Comparison of ENCODE assay signal across 8 cellular contexts in the genomic region with DNA sequence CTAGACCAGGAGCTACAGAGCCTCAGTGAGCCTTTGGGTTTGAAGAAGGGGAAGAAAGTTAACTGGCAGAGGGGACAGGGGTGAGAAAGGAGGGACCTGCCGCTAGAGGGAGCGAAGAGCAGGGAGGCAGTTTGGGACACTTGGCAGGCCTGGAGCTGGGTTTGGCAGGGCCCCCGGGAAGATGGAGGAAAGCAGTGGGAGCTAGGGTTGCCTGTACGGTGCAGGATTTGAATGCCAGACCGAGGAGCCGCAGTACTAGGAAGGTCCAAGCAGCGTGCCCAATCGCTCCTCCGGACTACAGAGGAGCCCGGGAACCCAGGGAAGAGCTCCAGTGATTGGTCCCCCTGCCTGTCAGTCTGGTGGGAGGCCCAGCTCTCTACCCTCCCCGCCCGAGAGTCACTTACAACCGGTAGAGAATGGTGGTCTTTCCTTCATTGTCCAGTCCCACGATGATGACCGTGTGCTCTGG. TPM values are rescaled to one million over a fixed set of nuclear protein-coding genes. Genes with fewer than 3 reads are reported as not detected.
DNase-seq lines count a peak whose midpoint lies in the region; ATAC-seq and TF ChIP-seq lines count a peak whose summit lies in the region.

No MANE protein-coding gene starts in this region.

- H3K4me1 ChIP-seq in PC-9 (replicated peaks; ENCODE audit: insufficient read depth) (0 out of 2 replicates have a peak, but pooled peaks cover 4% of the 10 kb centered on the region), fibroblast of lung (ENCODE audit: control insufficient read depth, extremely low read depth, insufficient read depth, low read length) (no peaks in the 10 kb centered on the region)

- ATAC-seq in HG03521 (IDR thresholded peaks at IDR 0.05; ENCODE audit: unreplicated experiment) (peak; percentile 74), naive B cell (ENCODE audit: low read depth in 2 of 2) (peak; percentile 84 to 86)
- ATAC-seq in activated T-cell treated with anti-CD3 and anti-CD28 coated beads, Interleukin-2, amount 50 U/mL, for 4 hours: peak; percentile 98 to 99

- CTCF ChIA-PET in PC-9 (lab: Charles Lee): interaction anchor here (0.6 to 1.9 kb wide), 9 partner anchors 10 to 394 kb away, joined by 3 to 9 read pairs (median 5); partner anchors contain the start of genes PLXDC1 and RPL19

- H3K36me3 ChIP-seq in PC-9 (ENCODE audit: low read depth) (no peaks in the 10 kb centered on the region), fibroblast of lung (ENCODE audit: control insufficient read depth, insufficient read depth, low read length) (no peaks in the 10 kb centered on the region)

- H3K27me3 Mint-ChIP-seq in activated T-cell treated with anti-CD3 and anti-CD28 coated beads, Interleukin-2, amount 50 U/mL, for 4 hours (ENCODE audit: low read depth): peaks cover 20% of the 10 kb centered on the region
- peaks cover 22 to 41% (median 36%) of the 10 kb centered on the region in 3 donors for H3K27me3 Mint-ChIP-seq in naive B cell

- H3K9me2 ChIP-seq in PC-9 (ENCODE audit: insufficient read depth): no peaks in the 10 kb centered on the region

- H3K9ac ChIP-seq in fibroblast of lung (ENCODE audit: insufficient read depth, low read length): no peak overlapping the region

- TF ChIP-seq CTCF in PC-9 (conservative IDR thresholded peaks at IDR 0.05): peak; percentile 84
- TF ChIP-seq CTCF in fibroblast of lung (conservative IDR thresholded peaks at IDR 0.05 in 1 of 2, IDR thresholded peaks at IDR 0.05 in 1 of 2; ENCODE audit: low read depth in 1 of 2, low read length in 2 of 2): peak; percentile 87 to 92

- H2AFZ ChIP-seq in PC-9 (no peak overlapping the region), fibroblast of lung (ENCODE audit: low read length) (peak overlapping the region; percentile 58)

- no peaks in the 10 kb centered on the region for H3K9me3 Mint-ChIP-seq in activated T-cell treated with anti-CD3 and anti-CD28 coated beads, Interleukin-2, amount 50 U/mL, for 4 hours
- H3K9me3 Mint-ChIP-seq in naive B cell: peaks cover 0 to 10% (median 2%) of the 10 kb centered on the region in 7 donors

- intact Hi-C loops in PC-9 (cut with micrococcal nuclease; ENCODE audit: unreplicated experiment): no loop called here

- H3K4me3 Mint-ChIP-seq in activated T-cell treated with anti-CD3 and anti-CD28 coated beads, Interleukin-2, amount 50 U/mL, for 4 hours: peak overlapping the region; percentile 84
- peak overlapping the region; percentile 87 to 96 (median 92) for H3K4me3 Mint-ChIP-seq in naive B cell

- H3F3A ChIP-seq in PC-9 (ENCODE audit: insufficient read depth, low read depth): peaks cover 8% of the 10 kb centered on the region; the same call in 1 of the 2 replicates

- peak overlapping the region in 4 of 6 donors; percentile 3 to 70 (median 11) for H3K27ac Mint-ChIP-seq in naive B cell

- H3K79me2 ChIP-seq in PC-9 (ENCODE audit: low read depth) (no peaks in the 10 kb centered on the region), fibroblast of lung (ENCODE audit: control insufficient read depth, insufficient read depth, low read length) (no peaks in the 10 kb centered on the region)

- DNase-seq in NCI-H2196 (lab: John Stamatoyannopoulos, UW; ENCODE audit: unreplicated experiment) (peak; percentile 28), NCI-H2196 treated with DMSO at 0.1 percent for 48 hours (lab: John Stamatoyannopoulos, UW; ENCODE audit: unreplicated experiment) (no peak), PC-9 (peak in 1 of 2 experiments; percentile 67), fibroblast of lung (ENCODE audit: low read depth in 2 of 2) (peak; percentile 94), naive B cell (peak; percentile 73)
- peak; percentile 66 for DNase-seq in activated T-cell treated with anti-CD3 and anti-CD28 coated beads, Interleukin-2, amount 50 U/mL, for 4 hours
- peak; percentile 52 to 71 for DNase-seq in stimulated activated CD8-positive, alpha-beta memory T cell treated with anti-CD3 and anti-CD28 coated beads, Interleukin-7, amount 100 ng/mL, for 4 hours (ENCODE audit: low read depth in 2 of 2)

- H3K9me3 ChIP-seq in PC-9 (ENCODE audit: insufficient read depth, low read depth) (no peaks in the 10 kb centered on the region), fibroblast of lung (ENCODE audit: control insufficient read depth, insufficient read depth, low read depth, low read length) (no peaks in the 10 kb centered on the region)

- H3K27ac ChIP-seq in PC-9: no peak overlapping the region
- no peak overlapping the region for H3K27ac ChIP-seq in fibroblast of lung (ENCODE audit: insufficient read depth, low read length)

- peaks cover 18% of the 10 kb centered on the region for H3K4me1 Mint-ChIP-seq in activated T-cell treated with anti-CD3 and anti-CD28 coated beads, Interleukin-2, amount 50 U/mL, for 4 hours (ENCODE audit: low read depth)
- H3K4me1 Mint-ChIP-seq in naive B cell: peaks cover 25 to 30% (median 29%) of the 10 kb centered on the region in 3 donors

- H3K27me3 ChIP-seq in PC-9 (ENCODE audit: insufficient read depth, low read depth): peaks cover 8% of the 10 kb centered on the region; the same call in 1 of the 2 replicates
- peaks cover 14% of the 10 kb centered on the region for H3K27me3 ChIP-seq in fibroblast of lung (ENCODE audit: control insufficient read depth, insufficient read depth, low read length)

- no peaks in the 10 kb centered on the region for H3K36me3 Mint-ChIP-seq in activated T-cell treated with anti-CD3 and anti-CD28 coated beads, Interleukin-2, amount 50 U/mL, for 4 hours (ENCODE audit: insufficient read depth)
- no peaks in the 10 kb centered on the region for H3K36me3 Mint-ChIP-seq in naive B cell

- POLR2A ChIA-PET in PC-9 (lab: Charles Lee; ENCODE audit: unreplicated experiment): interaction anchor here (0.8 kb wide), 2 partner anchors 13 to 241 kb away, joined by 3 to 7 read pairs; partner anchors contain the start of gene PLXDC1

- H3K4me3 ChIP-seq in PC-9: no peak overlapping the region
- peak overlapping the region; percentile 18 to 62 (median 43) for H3K4me3 ChIP-seq in fibroblast of lung (replicated peaks in 1 of 4; ENCODE audit: control extremely low read depth in 1 of 4, insufficient read depth in 1 of 4, low read depth in 3 of 4, low read length in 4 of 4)

- H4K20me1 ChIP-seq in PC-9 (ENCODE audit: insufficient read depth) (no peaks in the 10 kb centered on the region), fibroblast of lung (ENCODE audit: control insufficient read depth, extremely low read depth, insufficient read depth, low read length) (no peaks in the 10 kb centered on the region)

- peak overlapping the region; percentile 61 for H3K4me2 ChIP-seq in PC-9
- peak overlapping the region; percentile 84 for H3K4me2 ChIP-seq in fibroblast of lung (ENCODE audit: extremely low read depth, insufficient read depth, low read length)

- no TSS peak for BruUV-seq in PC-9 (replicated peaks; lab: Mats Ljungman, UMichigan)

RNA-seq across cellular contexts. Expression of gene ARL5C, which starts 1.3 kb away (rescaled TPM):
- total RNA-seq in PC-9 (2021) (not detected in 2 replicates), fibroblast of lung (not detected in 2 replicates)
- total RNA-seq in activated T-cell treated with anti-CD3 and anti-CD28 coated beads, Interleukin-2, amount 50 U/mL, for 4 hours: not detected
- polyA plus RNA-seq in fibroblast of lung (not detected in 2 replicates), naive B cell (ENCODE audit: low read depth in 6 of 6) (not detected)
- not detected in 2 replicates for polyA plus RNA-seq in fibroblast of lung (2012)
- not detected in 2 replicates for polyA minus RNA-seq in fibroblast of lung (ENCODE audit: low replicate concordance)

RNA-seq across cellular contexts. Expression of gene PLXDC1, which starts 13.3 kb away (rescaled TPM):
- total RNA-seq in PC-9 (2021) (2.5 and 2.9 TPM in 2 replicates), fibroblast of lung (4.1 and 6.3 TPM in 2 replicates)
- total RNA-seq in activated T-cell treated with anti-CD3 and anti-CD28 coated beads, Interleukin-2, amount 50 U/mL, for 4 hours: under 1 TPM; 0.33 to 0.87 (median 0.68) TPM
- polyA plus RNA-seq in fibroblast of lung (4.7 and 5.8 TPM in 2 replicates), naive B cell (ENCODE audit: low read depth in 6 of 6) (not detected)
- polyA plus RNA-seq in fibroblast of lung (2012): 2.8 and 4.2 TPM in 2 replicates
- polyA minus RNA-seq in fibroblast of lung (ENCODE audit: low replicate concordance): 9.7 and 17.0 TPM in 2 replicates

RNA-seq across cellular contexts. Expression of gene CACNB1, which starts 32.8 kb away (rescaled TPM):
- total RNA-seq in PC-9 (2021) (21.4 and 26.0 TPM in 2 replicates), fibroblast of lung (2.3 and 5.9 TPM in 2 replicates)
- 1 to 10 TPM; 8.3 to 9.0 (median 8.8) TPM for total RNA-seq in activated T-cell treated with anti-CD3 and anti-CD28 coated beads, Interleukin-2, amount 50 U/mL, for 4 hours
- polyA plus RNA-seq in fibroblast of lung (4.2 and 5.7 TPM in 2 replicates), naive B cell (ENCODE audit: low read depth in 6 of 6) (under 1 TPM in 2 of 6 donors, not detected in 4; 0.09 to 0.32 TPM)
- 4.6 and 6.2 TPM in 2 replicates for polyA plus RNA-seq in fibroblast of lung (2012)
- polyA minus RNA-seq in fibroblast of lung (ENCODE audit: low replicate concordance): 5.1 and 5.8 TPM in 2 replicates

RNA-seq across cellular contexts. Expression of gene RPL19, which starts 35.4 kb away (rescaled TPM):
- total RNA-seq in PC-9 (2021): 1,438 and 1,670 TPM in 2 replicates
- 1,000 to 10,000 TPM; 2,810 to 3,060 (median 2,906) TPM for total RNA-seq in activated T-cell treated with anti-CD3 and anti-CD28 coated beads, Interleukin-2, amount 50 U/mL, for 4 hours
- 1,378 and 1,996 TPM in 2 replicates for total RNA-seq in fibroblast of lung
- 1,814 and 2,237 TPM in 2 replicates for polyA plus RNA-seq in fibroblast of lung
- 2,049 and 2,331 TPM in 2 replicates for polyA plus RNA-seq in fibroblast of lung (2012)
- 547 and 575 TPM in 2 replicates for polyA minus RNA-seq in fibroblast of lung (ENCODE audit: low replicate concordance)
- 1,000 to 10,000 TPM; 2,219 to 3,415 (median 2,883) TPM for polyA plus RNA-seq in naive B cell (ENCODE audit: low read depth in 6 of 6)
